In the genomic region with DNA sequence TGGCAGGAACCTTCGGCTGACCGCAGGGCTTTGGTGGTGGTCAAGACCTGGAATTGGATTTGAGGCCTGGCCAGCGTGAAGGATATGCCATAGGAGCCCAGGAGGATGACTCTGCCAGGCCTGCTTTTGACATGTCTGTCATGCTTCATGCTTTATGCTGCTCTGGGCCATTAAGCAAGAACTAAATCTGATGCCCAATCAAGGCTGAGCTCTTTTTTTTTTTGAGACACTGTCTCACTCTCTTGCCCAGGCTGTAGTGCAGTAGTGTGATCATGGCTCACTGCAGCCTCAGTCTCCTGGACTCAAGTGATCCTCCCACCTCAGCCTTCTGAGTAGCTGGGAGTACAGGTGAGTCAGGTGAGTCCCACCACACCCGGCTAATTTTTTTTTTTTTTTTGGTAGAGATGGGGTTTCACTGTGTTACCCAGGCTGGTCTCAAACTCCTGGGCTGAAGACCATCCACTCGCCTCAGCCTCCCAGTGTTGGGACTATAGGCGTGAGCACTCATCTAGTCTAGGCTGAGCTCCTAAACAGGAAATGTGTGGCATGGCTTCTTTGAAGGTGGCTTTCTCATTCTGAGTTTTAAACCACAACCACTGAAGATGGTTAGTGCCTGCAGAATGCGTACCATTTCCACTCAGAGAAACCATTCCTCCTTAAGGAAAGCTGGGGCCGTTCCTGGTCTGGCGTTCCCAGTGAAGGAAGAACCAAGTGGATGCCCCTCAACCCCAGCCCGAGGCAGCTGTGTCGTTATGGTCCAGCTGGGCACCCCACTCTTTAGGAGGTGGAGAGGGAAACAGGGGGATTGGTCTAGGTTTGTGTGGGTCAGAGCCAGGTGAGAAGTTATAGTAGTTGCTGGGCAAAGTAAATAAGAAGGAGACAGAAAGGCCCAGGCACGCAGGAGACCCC, we compare ENCODE assay signal across 8 cellular contexts. TPM values are rescaled to one million over a fixed set of nuclear protein-coding genes. Genes with fewer than 3 reads are reported as not detected.
A peak's percentile ranks its signal among the peaks of the same experiment; 100 is the strongest.
DNase-seq lines count a peak whose midpoint lies in the region; ATAC-seq and TF ChIP-seq lines count a peak whose summit lies in the region.

No MANE protein-coding gene starts in this region.

- TF ChIP-seq CTCF in MCF 10A (IDR thresholded peaks at IDR 0.05; ENCODE audit: unreplicated experiment): no peak
- no peak for TF ChIP-seq CTCF in mammary epithelial cell (conservative IDR thresholded peaks at IDR 0.05 in 1 of 2, IDR thresholded peaks at IDR 0.05 in 1 of 2; ENCODE audit: extremely low read depth in 1 of 2, insufficient read depth in 1 of 2, low read depth in 1 of 2, low read length in 2 of 2)
- no peak for TF ChIP-seq CTCF in uterus (IDR thresholded peaks at IDR 0.05)

- POLR2A ChIA-PET in MCF 10A (lab: Yijun Ruan, JAX): interaction anchor here (1.2 to 3.7 kb wide), 5 partner anchors 9 to 125 kb away, joined by 4 to 45 read pairs (median 6); a partner anchor contains a TSS

- peaks cover 3% of the 10 kb centered on the region for H3K9me3 Mint-ChIP-seq in MCF 10A (ENCODE audit: unreplicated experiment)

- in situ Hi-C loops in mammary epithelial cell (cut with MboI; ENCODE audit: low sequenced_read_pairs in 2 of 2): no loop called here

- no peak overlapping the region for H3K4me3 Mint-ChIP-seq in MCF 10A (ENCODE audit: unreplicated experiment)

- H3K4me3 ChIP-seq in mammary epithelial cell (replicated peaks in 1 of 3; ENCODE audit: insufficient read depth in 1 of 3, low read depth in 2 of 3, low read length in 3 of 3) (no peak overlapping the region), muscle layer of duodenum (ENCODE audit: low read depth in 1 of 2, low read length in 2 of 2) (no peak overlapping the region), uterus (no peak overlapping the region), right cardiac atrium (ENCODE audit: low read length) (no peak overlapping the region)

- BruUV-seq in MCF 10A (replicated peaks; lab: Mats Ljungman, UMichigan) (no TSS peak), mammary epithelial cell (replicated peaks; lab: Mats Ljungman, UMichigan) (no TSS peak)

- no peaks in the 10 kb centered on the region for H3K27me3 ChIP-seq in mammary epithelial cell (ENCODE audit: insufficient read depth, low read length)
- no peaks in the 10 kb centered on the region for H3K27me3 ChIP-seq in muscle layer of duodenum (ENCODE audit: low read depth, low read length)
- no peaks in the 10 kb centered on the region for H3K27me3 ChIP-seq in uterus
- H3K27me3 ChIP-seq in right cardiac atrium (ENCODE audit: control insufficient read depth, insufficient read depth): no peaks in the 10 kb centered on the region

- dilution Hi-C loops in mammary epithelial cell (cut with HindIII; ENCODE audit: low sequenced_read_pairs): no loop called here

- no peaks in the 10 kb centered on the region for H4K20me1 ChIP-seq in mammary epithelial cell (ENCODE audit: insufficient read depth, low read length)

- 96% methylated on average over 11 of the region's 12 CpGs for WGBS in mammary epithelial cell (ENCODE audit: low coverage, missing lambda C conversion rate)
- WGBS in right cardiac atrium: 94% methylated on average over 12 of the region's 12 CpGs

- peaks cover 34% of the 10 kb centered on the region for H3K4me1 Mint-ChIP-seq in MCF 10A (ENCODE audit: insufficient read depth, unreplicated experiment)

- no peak for TF ChIP-seq POLR2A in uterus (IDR thresholded peaks at IDR 0.05)

- intact Hi-C loops in MCF 10A (cut with micrococcal nuclease): no loop called here
- intact Hi-C loops in mammary epithelial cell (cut with micrococcal nuclease): loop anchor here (5.0 kb wide), 1 partner anchor 123 kb away; a partner anchor contains a TSS
- intact Hi-C loops in uterus (cut with DNase I; ENCODE audit: low total_unique reads): loop anchor here (10.0 kb wide), 1 partner anchor 125 kb away; a partner anchor contains a TSS
- intact Hi-C loops in right cardiac atrium (cut with DNase I): loop anchor here in 3 of 4 donors (10.0 kb wide), 3 partner anchors 55 to 255 kb away; a partner anchor contains a TSS

- no peak overlapping the region for H2AFZ ChIP-seq in mammary epithelial cell (ENCODE audit: low read depth, low read length)

- ATAC-seq in right cardiac atrium: no peak

- H3K4me2 ChIP-seq in mammary epithelial cell (ENCODE audit: insufficient read depth, low read depth, low read length): no peak overlapping the region

- peak overlapping the region; percentile 96 for H3K27ac Mint-ChIP-seq in MCF 10A (ENCODE audit: low read depth, unreplicated experiment)

- H3K27me3 Mint-ChIP-seq in MCF 10A (ENCODE audit: insufficient read depth, unreplicated experiment): no peaks in the 10 kb centered on the region

- no peak for DNase-seq in MCF 10A (ENCODE audit: unreplicated experiment)
- DNase-seq in mammary epithelial cell: no peak
- DNase-seq in activated T-cell treated with anti-CD3 and anti-CD28 coated beads, Interleukin-2, amount 50 U/mL, for 48 hours: peak; percentile 75 to 77
- no peak for DNase-seq in uterus
- no peak for DNase-seq in NCI-H82 treated with DMSO at 0.1 percent for 48 hours (lab: John Stamatoyannopoulos, UW; ENCODE audit: unreplicated experiment)
- no peak for DNase-seq in NCI-H2171 (lab: John Stamatoyannopoulos, UW)
- no peak for DNase-seq in right cardiac atrium

- no peak overlapping the region for H3K27ac ChIP-seq in mammary epithelial cell (ENCODE audit: insufficient read depth, low read depth, low read length)
- H3K27ac ChIP-seq in muscle layer of duodenum (ENCODE audit: low read length): peak overlapping the region; percentile 12
- peak overlapping the region; percentile 87 to 92 for H3K27ac ChIP-seq in uterus
- H3K27ac ChIP-seq in right cardiac atrium (ENCODE audit: low read length): no peak overlapping the region

- H3K9ac ChIP-seq in mammary epithelial cell (ENCODE audit: insufficient read depth, low read length): no peak overlapping the region

- CTCF ChIA-PET in MCF 10A (lab: Yijun Ruan, JAX) (interaction anchor here (0.7 to 1.5 kb wide), 4 partner anchors 13 to 753 kb away, joined by 3 to 4 read pairs (median 4); no protein-coding TSS in a partner anchor), mammary epithelial cell (lab: Charles Lee; ENCODE audit: low non-redundant PET) (interaction anchor here (0.6 kb wide), 1 partner anchor 301 kb away, joined by 3 read pairs; no protein-coding TSS in a partner anchor)

- H3K36me3 ChIP-seq in mammary epithelial cell (ENCODE audit: insufficient read depth, low read length): no peaks in the 10 kb centered on the region
- H3K36me3 ChIP-seq in muscle layer of duodenum (ENCODE audit: control insufficient read depth in 1 of 2, insufficient read depth in 2 of 2, low read length in 2 of 2): no peaks in the 10 kb centered on the region
- no peaks in the 10 kb centered on the region for H3K36me3 ChIP-seq in uterus

- H3K36me3 Mint-ChIP-seq in MCF 10A (ENCODE audit: insufficient read depth, unreplicated experiment): no peaks in the 10 kb centered on the region

- H3K9me3 ChIP-seq in mammary epithelial cell (replicated peaks; ENCODE audit: insufficient read depth, low read length) (no peaks in the 10 kb centered on the region), muscle layer of duodenum (ENCODE audit: control insufficient read depth in 1 of 2, low read length in 2 of 2) (no peaks in the 10 kb centered on the region), uterus (no peaks in the 10 kb centered on the region), right cardiac atrium (ENCODE audit: control insufficient read depth, low read length) (no peaks in the 10 kb centered on the region)

- H3K4me1 ChIP-seq in mammary epithelial cell (ENCODE audit: insufficient read depth, low read length) (peaks cover 25% of the 10 kb centered on the region), muscle layer of duodenum (ENCODE audit: control insufficient read depth in 1 of 2, insufficient read depth in 2 of 2, low read length in 2 of 2) (peaks cover 11 to 18% of the 10 kb centered on the region in 2 donors), uterus (peaks cover 0 to 14% of the 10 kb centered on the region in 2 donors), right cardiac atrium (ENCODE audit: control insufficient read depth, insufficient read depth, low read length) (peaks cover 17% of the 10 kb centered on the region)

- H3K79me2 ChIP-seq in mammary epithelial cell (ENCODE audit: insufficient read depth, low read length): no peaks in the 10 kb centered on the region

RNA-seq across cellular contexts. Expression of a gene that starts 34.2 kb away (rescaled TPM):
- total RNA-seq in MCF 10A (2022) (147 and 196 TPM in 2 replicates), mammary epithelial cell (100 to 1,000 TPM in 1 of 2 donors, 10 to 100 TPM in 1; 84.7 to 157 TPM), uterus (100 to 1,000 TPM; 119 to 324 (median 148) TPM), right cardiac atrium (100 to 1,000 TPM; 538 to 677 (median 585) TPM)
- polyA plus RNA-seq in mammary epithelial cell (218 TPM), right cardiac atrium (1,692 TPM)
- polyA minus RNA-seq in mammary epithelial cell: 150 TPM

Comparison
In these comparisons a context has a peak if more than half of its experiments do, and no peak if none do; other contexts are left out.
1. DNase-seq: peak in activated T-cell treated with anti-CD3 and anti-CD28 coated beads, Interleukin-2, amount 50 U/mL, for 48 hours (2 of 2); none in MCF 10A (single experiment), mammary epithelial cell (single experiment), uterus (0 of 2), NCI-H82 treated with DMSO at 0.1 percent for 48 hours (single experiment), NCI-H2171 (single experiment) and right cardiac atrium (0 of 3).
2. H3K27ac ChIP-seq: peak in muscle layer of duodenum (single experiment) and uterus (2 of 2); none in mammary epithelial cell (single experiment) and right cardiac atrium (single experiment).